17 cellular contexts compared by ENCODE assay signal in the genomic region with DNA sequence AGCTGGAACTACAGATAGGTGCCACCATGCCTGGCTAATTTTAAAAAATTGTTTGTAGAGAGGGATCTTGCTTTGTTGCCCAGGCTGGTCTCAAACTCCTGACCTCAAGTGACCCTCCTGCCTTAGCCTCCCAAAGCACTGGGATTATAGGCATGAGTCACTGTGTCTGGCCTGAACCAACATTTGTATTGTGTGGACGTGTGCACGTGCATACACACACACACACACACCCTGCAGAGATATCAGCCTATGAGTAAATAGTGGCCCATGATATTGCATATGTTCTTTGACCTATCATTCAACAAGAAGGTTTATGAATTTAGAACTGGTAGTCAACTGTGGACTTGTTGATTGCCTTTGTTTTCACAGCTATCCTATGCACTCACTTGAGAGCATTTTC.
DNase-seq lines count a peak whose midpoint lies in the region; ATAC-seq and TF ChIP-seq lines count a peak whose summit lies in the region.
"Had no signal": no experiment of that assay in that cellular context is flagged by ENCODE, and none has a peak within 500 bp of the region (broad histone marks: within the 10 kb centered on the region; RNA-seq: fewer than 3 reads in every experiment).

No MANE protein-coding gene starts in this region.

- no peak overlapping the region for H3K14ac ChIP-seq in IMR-90 (replicated peaks; ENCODE audit: low read depth, low read length)

- H3K27me3 ChIP-seq in IMR-90 (ENCODE audit: control insufficient read depth, insufficient read depth, low read length) (no peaks in the 10 kb centered on the region), SJCRH30 (no peaks in the 10 kb centered on the region)
- H3K27me3 ChIP-seq: pancreas had no signal

- H2BK5ac ChIP-seq in IMR-90 (ENCODE audit: low read depth, low read length, poor library complexity, severe bottlenecking) = no peak overlapping the region

- H3K27ac Mint-ChIP-seq in mesothelial cell of epicardium = peak overlapping the region; percentile 77
- H3K27ac Mint-ChIP-seq: activated naive CD4-positive, alpha-beta T cell treated with anti-CD3 and anti-CD28 coated beads, Interleukin-2, amount 50 U/mL, for 24 hours had no signal

- H3K36me3 Mint-ChIP-seq in mesothelial cell of epicardium = no peaks in the 10 kb centered on the region
- H3K36me3 Mint-ChIP-seq: activated naive CD4-positive, alpha-beta T cell treated with anti-CD3 and anti-CD28 coated beads, Interleukin-2, amount 50 U/mL, for 24 hours had no signal

- H3K9me1 ChIP-seq in IMR-90 (ENCODE audit: insufficient read depth, low read length) = peaks cover 5% of the 10 kb centered on the region

- no peak overlapping the region; the same call in 1 of the 2 replicates for H3K18ac ChIP-seq in IMR-90 (ENCODE audit: low read depth, low read length)

- no peak for TF ChIP-seq RAD21 in IMR-90 (IDR thresholded peaks at IDR 0.05; ENCODE audit: low read length)

- H3K4me3 ChIP-seq in IMR-90 (ENCODE audit: insufficient read depth, low read depth, low read length) (no peak overlapping the region), choroid plexus epithelial cell (ENCODE audit: low read depth, low read length) (no peak overlapping the region), SJCRH30 (no peak overlapping the region)
- H3K4me3 ChIP-seq: pancreas, thoracic aorta had no signal

- H4K8ac ChIP-seq in IMR-90 (ENCODE audit: low read depth in 2 of 2, low read length in 2 of 2) = no peak overlapping the region

- 0 out of 2 replicates have a peak overlapping the region, but pooled peaks have one; percentile 28 for H3K23ac ChIP-seq in IMR-90 (ENCODE audit: low read depth, low read length)

- POLR2A ChIA-PET in IMR-90 (lab: Charles Lee; ENCODE audit: unreplicated experiment) = interaction anchor here (0.6 kb wide), 1 partner anchor 20 kb away, joined by 10 read pairs; no protein-coding TSS in a partner anchor

- H3K27me3 Mint-ChIP-seq in mesothelial cell of epicardium (ENCODE audit: low read depth) = no peaks in the 10 kb centered on the region

- H4K20me1 ChIP-seq in IMR-90 (ENCODE audit: insufficient read depth, low read length) = peaks cover 5% of the 10 kb centered on the region; the same call in 1 of the 2 replicates

- no peak overlapping the region for H2AFZ ChIP-seq in IMR-90 (replicated peaks; ENCODE audit: low read length, poor library complexity)

- H3K36me3 ChIP-seq in IMR-90 (ENCODE audit: control insufficient read depth, insufficient read depth, low read length) (no peaks in the 10 kb centered on the region), SJCRH30 (no peaks in the 10 kb centered on the region)
- H3K36me3 ChIP-seq: pancreas, thoracic aorta had no signal

- H2AK5ac ChIP-seq in IMR-90 (ENCODE audit: low read depth, low read length) = peak overlapping the region; percentile 31; the same call in 1 of the 2 replicates

- no peak for TF ChIP-seq CTCF in IMR-90 (conservative IDR thresholded peaks at IDR 0.05; ENCODE audit: low read depth, low read length)
- no peak for TF ChIP-seq CTCF in choroid plexus epithelial cell (conservative IDR thresholded peaks at IDR 0.05; ENCODE audit: low read depth, low read length)
- no peak for TF ChIP-seq CTCF in mesothelial cell of epicardium (IDR thresholded peaks at IDR 0.05; ENCODE audit: unreplicated experiment)

- ATAC-seq in IMR-90 (ENCODE audit: low read depth) (no peak), GM21576 (IDR thresholded peaks at IDR 0.05; ENCODE audit: unreplicated experiment) (no peak)
- ATAC-seq: SK-N-SH treated with all-trans-retinoic acid at 6 μM for 48 hours had no signal

- H3K4me3 Mint-ChIP-seq in mesothelial cell of epicardium = no peak overlapping the region
- H3K4me3 Mint-ChIP-seq: activated naive CD4-positive, alpha-beta T cell treated with anti-CD3 and anti-CD28 coated beads, Interleukin-2, amount 50 U/mL, for 24 hours had no signal

- no peak overlapping the region for H3K56ac ChIP-seq in IMR-90 (ENCODE audit: extremely low read depth, insufficient read depth, low read length)

- H3K9me3 ChIP-seq in IMR-90 (ENCODE audit: control insufficient read depth, insufficient read depth, low read length) (peaks cover under 1% of the 10 kb centered on the region), SJCRH30 (replicated peaks) (no peaks in the 10 kb centered on the region)
- H3K9me3 ChIP-seq: pancreas, thoracic aorta had no signal

- peaks cover 66% of the 10 kb centered on the region for H3K4me1 Mint-ChIP-seq in mesothelial cell of epicardium
- H3K4me1 Mint-ChIP-seq: activated naive CD4-positive, alpha-beta T cell treated with anti-CD3 and anti-CD28 coated beads, Interleukin-2, amount 50 U/mL, for 24 hours had no signal

- H3K4me1 ChIP-seq in IMR-90 (ENCODE audit: control insufficient read depth, insufficient read depth, low read length) (peaks cover 12% of the 10 kb centered on the region), SJCRH30 (no peaks in the 10 kb centered on the region)
- H3K4me1 ChIP-seq: pancreas had no signal

- intact Hi-C loops in IMR-90 (cut with micrococcal nuclease) = no loop called here

- in situ Hi-C loops in IMR-90 (cut with MboI; ENCODE audit: low sequenced_read_pairs) (no loop called here), G401 (cut with HindIII; ENCODE audit: low sequenced_read_pairs) (no loop called here)

- H4K91ac ChIP-seq in IMR-90 (ENCODE audit: insufficient read depth, low read depth, low read length) = peak overlapping the region; percentile 9; the same call in 1 of the 2 replicates

- CTCF ChIA-PET in IMR-90 (lab: Yijun Ruan, JAX) = interaction anchor here (0.7 to 2.1 kb wide), 2 partner anchors 175 to 290 kb away, joined by 3 to 7 read pairs; no protein-coding TSS in a partner anchor

- peak overlapping the region; percentile 25 for H2BK120ac ChIP-seq in IMR-90 (ENCODE audit: low read depth, low read length)

- H3K9ac ChIP-seq in IMR-90 (ENCODE audit: low read depth, low read length) = no peak overlapping the region

- no TSS peak for BruUV-seq in IMR-90 (replicated peaks; lab: Mats Ljungman, UMichigan)

- H2AK9ac ChIP-seq in IMR-90 (replicated peaks; ENCODE audit: low read depth, low read length, poor library complexity) = no peak overlapping the region

- WGBS in IMR-90 (ENCODE audit: extremely low coverage in 2 of 2, insufficient read length in 1 of 2), 2 experiments = no CpG with 5 or more reads among the region's 2 CpGs

- peak overlapping the region; percentile 11; the same call in 1 of the 2 replicates for H3K4ac ChIP-seq in IMR-90 (ENCODE audit: low read depth, low read length)

- DNase-seq in A172 (ENCODE audit: low spot score) (peak; percentile 33), IMR-90 (peak; percentile 12), choroid plexus epithelial cell (ENCODE audit: low read depth) (peak; percentile 40), mesothelial cell of epicardium (ENCODE audit: low spot score in 2 of 2, unreplicated experiment in 2 of 2) (no peak), SJCRH30 (no peak), G401 (ENCODE audit: low spot score) (no peak), activated gamma-delta T cell (lab: John Stamatoyannopoulos, UW) (no peak)
- DNase-seq: AML-193, DMS79 treated with DMSO at 0.1 percent for 48 hours, midbrain, NCI-H1694 had no signal

- no peak overlapping the region for H2BK20ac ChIP-seq in IMR-90 (ENCODE audit: low read depth, low read length)

- no peak overlapping the region for H4K5ac ChIP-seq in IMR-90 (ENCODE audit: low read depth, low read length)

- TF ChIP-seq POLR2A in IMR-90 (IDR thresholded peaks at IDR 0.05; ENCODE audit: low read depth, low read length) = no peak

- H3K27ac ChIP-seq in IMR-90 (ENCODE audit: insufficient read depth, low read length) = no peak overlapping the region
- H3K27ac ChIP-seq in SJCRH30 = no peak overlapping the region
- H3K27ac ChIP-seq: pancreas, VCaP had no signal

- dilution Hi-C loops in IMR-90 (cut with HindIII; ENCODE audit: low sequenced_read_pairs, unreplicated experiment) = no loop called here

- H3K9me3 Mint-ChIP-seq in mesothelial cell of epicardium = no peaks in the 10 kb centered on the region
- H3K9me3 Mint-ChIP-seq: activated naive CD4-positive, alpha-beta T cell treated with anti-CD3 and anti-CD28 coated beads, Interleukin-2, amount 50 U/mL, for 24 hours had no signal

- H3K79me1 ChIP-seq in IMR-90 (ENCODE audit: low read depth in 1 of 2, low read length in 2 of 2) = no peaks in the 10 kb centered on the region

- no peak overlapping the region for H2BK15ac ChIP-seq in IMR-90 (ENCODE audit: low read depth, low read length)

- no peak overlapping the region for H3K4me2 ChIP-seq in IMR-90 (ENCODE audit: low read depth, low read length)

TF ChIP-seq in IMR-90, 13 proteins besides CTCF, POLR2A, EP300 and RAD21:
- TF ChIP-seq, protein P1, sequence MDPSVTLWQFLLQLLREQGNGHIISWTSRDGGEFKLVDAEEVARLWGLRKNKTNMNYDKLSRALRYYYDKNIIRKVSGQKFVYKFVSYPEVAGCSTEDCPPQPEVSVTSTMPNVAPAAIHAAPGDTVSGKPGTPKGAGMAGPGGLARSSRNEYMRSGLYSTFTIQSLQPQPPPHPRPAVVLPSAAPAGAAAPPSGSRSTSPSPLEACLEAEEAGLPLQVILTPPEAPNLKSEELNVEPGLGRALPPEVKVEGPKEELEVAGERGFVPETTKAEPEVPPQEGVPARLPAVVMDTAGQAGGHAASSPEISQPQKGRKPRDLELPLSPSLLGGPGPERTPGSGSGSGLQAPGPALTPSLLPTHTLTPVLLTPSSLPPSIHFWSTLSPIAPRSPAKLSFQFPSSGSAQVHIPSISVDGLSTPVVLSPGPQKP (IDR thresholded peaks at IDR 0.05; ENCODE audit: borderline replicate concordance, low read depth, low read length) = no peak
- TF ChIP-seq BHLHE40 (IDR thresholded peaks at IDR 0.05; ENCODE audit: low read depth, low read length) (peak; percentile 78), NFE2L2 (IDR thresholded peaks at IDR 0.05; ENCODE audit: low read depth, low read length) (no peak), SMC3 (IDR thresholded peaks at IDR 0.05; ENCODE audit: low read depth, low read length) (no peak), FOS (IDR thresholded peaks at IDR 0.05; ENCODE audit: low read depth, low read length) (no peak)
- TF ChIP-seq, protein P2, sequence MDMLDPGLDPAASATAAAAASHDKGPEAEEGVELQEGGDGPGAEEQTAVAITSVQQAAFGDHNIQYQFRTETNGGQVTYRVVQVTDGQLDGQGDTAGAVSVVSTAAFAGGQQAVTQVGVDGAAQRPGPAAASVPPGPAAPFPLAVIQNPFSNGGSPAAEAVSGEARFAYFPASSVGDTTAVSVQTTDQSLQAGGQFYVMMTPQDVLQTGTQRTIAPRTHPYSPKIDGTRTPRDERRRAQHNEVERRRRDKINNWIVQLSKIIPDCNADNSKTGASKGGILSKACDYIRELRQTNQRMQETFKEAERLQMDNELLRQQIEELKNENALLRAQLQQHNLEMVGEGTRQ (IDR thresholded peaks at IDR 0.05; ENCODE audit: low read depth, low read length) = no peak
TF ChIP-seq in IMR-90: peak in this region for 1.

Comparison
In these comparisons a context has a peak if more than half of its experiments do, and no peak if none do; other contexts are left out.
1. DNase-seq: peak in A172 (single experiment), IMR-90 (single experiment) and choroid plexus epithelial cell (single experiment); none in mesothelial cell of epicardium (0 of 2), SJCRH30 (0 of 2), G401 (single experiment) and activated gamma-delta T cell (single experiment).